24 cellular contexts compared by ENCODE assay signal in genomic region chr11:5696210-5696609, GRCh38. TPM values are rescaled to one million over a fixed set of nuclear protein-coding genes. Genes with fewer than 3 reads are reported as not detected.
DNase-seq lines count a peak whose midpoint lies in the region; ATAC-seq and TF ChIP-seq lines count a peak whose summit lies in the region.
"Had no signal": no experiment of that assay in that cellular context is flagged by ENCODE, and none has a peak within 500 bp of the region (broad histone marks: within the 10 kb centered on the region; RNA-seq: fewer than 3 reads in every experiment).

No MANE protein-coding gene starts in this region.

- no peak for TF ChIP-seq CTCF in lower leg skin (IDR thresholded peaks at IDR 0.05)

- peaks cover 80% of the 10 kb centered on the region for H3K4me1 Mint-ChIP-seq in activated T-cell treated with anti-CD3 and anti-CD28 coated beads, Interleukin-2, amount 50 U/mL, for 24 hours (ENCODE audit: low read depth)
- H3K4me1 Mint-ChIP-seq in activated T-cell treated with anti-CD3 and anti-CD28 coated beads, Interleukin-2, amount 50 U/mL, for 4 hours (ENCODE audit: low read depth), result peaks cover 73% of the 10 kb centered on the region
- H3K4me1 Mint-ChIP-seq in dendritic cell treated with granulocyte-macrophage colony-stimulating factor and Interleukin-4, amounts not matched to agents 40 ng/mL and 50 ng/mL, for 4 days (ENCODE audit: low read depth), result peaks cover 41% of the 10 kb centered on the region
- H3K4me1 Mint-ChIP-seq in stimulated activated effector memory CD8-positive, alpha-beta T cell treated with anti-CD3 and anti-CD28 coated beads, Interleukin-12 subunit alpha, Interleukin-12 subunit beta, amount 100 ng/mL, for 72 hours, result peaks cover 47% of the 10 kb centered on the region

- no peaks in the 10 kb centered on the region for H3K9me3 Mint-ChIP-seq in activated T-cell treated with anti-CD3 and anti-CD28 coated beads, Interleukin-2, amount 50 U/mL, for 24 hours
- H3K9me3 Mint-ChIP-seq in activated T-cell treated with anti-CD3 and anti-CD28 coated beads, Interleukin-2, amount 50 U/mL, for 4 hours, result no peaks in the 10 kb centered on the region
- no peaks in the 10 kb centered on the region for H3K9me3 Mint-ChIP-seq in dendritic cell treated with granulocyte-macrophage colony-stimulating factor and Interleukin-4, amounts not matched to agents 40 ng/mL and 50 ng/mL, for 4 days
- no peaks in the 10 kb centered on the region for H3K9me3 Mint-ChIP-seq in stimulated activated effector memory CD8-positive, alpha-beta T cell treated with anti-CD3 and anti-CD28 coated beads, Interleukin-12 subunit alpha, Interleukin-12 subunit beta, amount 100 ng/mL, for 72 hours

- ATAC-seq in activated T-cell treated with anti-CD3 and anti-CD28 coated beads, Interleukin-2, amount 50 U/mL, for 4 hours, result no peak
- ATAC-seq in stimulated activated effector memory CD8-positive, alpha-beta T cell treated with anti-CD3 and anti-CD28 coated beads, Interleukin-12 subunit alpha, Interleukin-12 subunit beta, amount 100 ng/mL, for 72 hours, result no peak
- ATAC-seq: heart left ventricle had no signal

- peaks cover 55% of the 10 kb centered on the region for H3K36me3 Mint-ChIP-seq in activated T-cell treated with anti-CD3 and anti-CD28 coated beads, Interleukin-2, amount 50 U/mL, for 24 hours (ENCODE audit: low read depth)
- peaks cover 38% of the 10 kb centered on the region for H3K36me3 Mint-ChIP-seq in activated T-cell treated with anti-CD3 and anti-CD28 coated beads, Interleukin-2, amount 50 U/mL, for 4 hours (ENCODE audit: insufficient read depth)
- H3K36me3 Mint-ChIP-seq in dendritic cell treated with granulocyte-macrophage colony-stimulating factor and Interleukin-4, amounts not matched to agents 40 ng/mL and 50 ng/mL, for 4 days (ENCODE audit: low read depth), result peaks cover 45% of the 10 kb centered on the region
- H3K36me3 Mint-ChIP-seq in stimulated activated effector memory CD8-positive, alpha-beta T cell treated with anti-CD3 and anti-CD28 coated beads, Interleukin-12 subunit alpha, Interleukin-12 subunit beta, amount 100 ng/mL, for 72 hours, result peaks cover 73% of the 10 kb centered on the region

- 70 to 85% methylated on average over 2 of the region's 2 CpGs for WGBS in lower leg skin, 2 donors

- intact Hi-C loops in dendritic cell treated with granulocyte-macrophage colony-stimulating factor and Interleukin-4, amounts not matched to agents 40 ng/mL and 50 ng/mL, for 4 days (cut with micrococcal nuclease), result no loop called here
- intact Hi-C loops in lower leg skin (cut with DNase I; ENCODE audit: low total_unique reads), result no loop called here

- no peak for DNase-seq in activated T-cell treated with anti-CD3 and anti-CD28 coated beads, Interleukin-2, amount 50 U/mL, for 24 hours
- DNase-seq in activated T-cell treated with anti-CD3 and anti-CD28 coated beads, Interleukin-2, amount 50 U/mL, for 4 hours, result no peak
- DNase-seq in LHCN-M2 (ENCODE audit: low read depth) (peak; percentile 82), OCI-M1 (lab: John Stamatoyannopoulos, UW) (no peak), lower leg skin (ENCODE audit: low spot score in 2 of 2) (no peak), amygdala (lab: John Stamatoyannopoulos, UW) (no peak)
- DNase-seq in stimulated activated effector memory CD8-positive, alpha-beta T cell treated with anti-CD3 and anti-CD28 coated beads, Interleukin-12 subunit alpha, Interleukin-12 subunit beta, amount 100 ng/mL, for 72 hours (ENCODE audit: low spot score in 2 of 2), result no peak
- DNase-seq: activated CD4-positive, alpha-beta T cell treated with anti-CD3 and anti-CD28 coated beads, Interleukin-2, amount 50 U/mL, for 1 hour; C1 segment of cervical spinal cord; effector CD4-positive, alpha-beta T cell; heart left ventricle; NCI-H1436; NCI-H2171 treated with DMSO at 0.1 percent for 48 hours; NCI-H774; PC-9; small intestine; stimulated activated CD4-positive, alpha-beta T cell treated with anti-CD3 and anti-CD28 coated beads, Interleukin-4, amount 100 ng/mL, for 1 hour had no signal

- H3K27me3 Mint-ChIP-seq in activated T-cell treated with anti-CD3 and anti-CD28 coated beads, Interleukin-2, amount 50 U/mL, for 24 hours, result no peaks in the 10 kb centered on the region
- H3K27me3 Mint-ChIP-seq in activated T-cell treated with anti-CD3 and anti-CD28 coated beads, Interleukin-2, amount 50 U/mL, for 4 hours (ENCODE audit: low read depth), result no peaks in the 10 kb centered on the region
- no peaks in the 10 kb centered on the region for H3K27me3 Mint-ChIP-seq in dendritic cell treated with granulocyte-macrophage colony-stimulating factor and Interleukin-4, amounts not matched to agents 40 ng/mL and 50 ng/mL, for 4 days

- no peak overlapping the region for H3K4me3 ChIP-seq in lower leg skin (ENCODE audit: low read depth, poor library complexity, severe bottlenecking)
- H3K4me3 ChIP-seq: cardiac muscle cell, heart left ventricle, PC-9, prostate gland, suprapubic skin had no signal

- no peak overlapping the region for H3K4me3 Mint-ChIP-seq in activated T-cell treated with anti-CD3 and anti-CD28 coated beads, Interleukin-2, amount 50 U/mL, for 24 hours
- H3K4me3 Mint-ChIP-seq in activated T-cell treated with anti-CD3 and anti-CD28 coated beads, Interleukin-2, amount 50 U/mL, for 4 hours, result no peak overlapping the region
- H3K4me3 Mint-ChIP-seq in dendritic cell treated with granulocyte-macrophage colony-stimulating factor and Interleukin-4, amounts not matched to agents 40 ng/mL and 50 ng/mL, for 4 days, result no peak overlapping the region
- no peak overlapping the region for H3K4me3 Mint-ChIP-seq in stimulated activated effector memory CD8-positive, alpha-beta T cell treated with anti-CD3 and anti-CD28 coated beads, Interleukin-12 subunit alpha, Interleukin-12 subunit beta, amount 100 ng/mL, for 72 hours

- H3K27ac Mint-ChIP-seq in activated T-cell treated with anti-CD3 and anti-CD28 coated beads, Interleukin-2, amount 50 U/mL, for 24 hours, result peak overlapping the region; percentile 76
- H3K27ac Mint-ChIP-seq in dendritic cell treated with granulocyte-macrophage colony-stimulating factor and Interleukin-4, amounts not matched to agents 40 ng/mL and 50 ng/mL, for 4 days, result peak overlapping the region; percentile 38
- peak overlapping the region; percentile 17 for H3K27ac Mint-ChIP-seq in stimulated activated effector memory CD8-positive, alpha-beta T cell treated with anti-CD3 and anti-CD28 coated beads, Interleukin-12 subunit alpha, Interleukin-12 subunit beta, amount 100 ng/mL, for 72 hours

- TF ChIP-seq POLR2A in lower leg skin (IDR thresholded peaks at IDR 0.05), result no peak

RNA-seq across cellular contexts. Expression of gene TRIM22, which starts 6.6 kb away (rescaled TPM):
- 10 to 100 TPM; 25.0 to 53.3 (median 41.1) TPM for total RNA-seq in activated T-cell treated with anti-CD3 and anti-CD28 coated beads, Interleukin-2, amount 50 U/mL, for 4 hours
- total RNA-seq in LHCN-M2 (2014; rRNA removed), result 71.6 and 90.5 TPM in 2 replicates
- polyA plus RNA-seq in LHCN-M2 (2012), result 52.9 TPM
- total RNA-seq in lower leg skin, result 10 to 100 TPM in 2 of 4 donors, 1 to 10 TPM in 2; 5.9 to 12.5 (median 9.2) TPM
- total RNA-seq: cardiac muscle cell had no signal

RNA-seq across cellular contexts. Expression of gene TRIM5, which starts 11.3 kb away (rescaled TPM):
- 1 to 10 TPM; 5.0 to 8.7 (median 5.2) TPM for total RNA-seq in activated T-cell treated with anti-CD3 and anti-CD28 coated beads, Interleukin-2, amount 50 U/mL, for 4 hours
- total RNA-seq in LHCN-M2 (2014; rRNA removed), result 31.5 and 36.0 TPM in 2 replicates
- polyA plus RNA-seq in LHCN-M2 (2012), result 16.8 TPM
- 10 to 100 TPM in 2 of 4 donors, 1 to 10 TPM in 2; 8.3 to 16.1 (median 10.8) TPM for total RNA-seq in lower leg skin

RNA-seq across cellular contexts. Expression of gene OR56B1, which starts 40.0 kb away (rescaled TPM):
- total RNA-seq in activated T-cell treated with anti-CD3 and anti-CD28 coated beads, Interleukin-2, amount 50 U/mL, for 4 hours, result not detected
- not detected in 2 replicates for total RNA-seq in LHCN-M2 (2014; rRNA removed)
- not detected for polyA plus RNA-seq in LHCN-M2 (2012)
- total RNA-seq in lower leg skin, result under 1 TPM in 1 of 4 donors, not detected in 3; 0.29 TPM
- total RNA-seq: cardiac muscle cell, lung microvascular endothelial cell, PC-9, prostate gland, suprapubic skin had no signal
- polyA plus RNA-seq: adipose tissue, cardiac muscle cell, heart left ventricle, neural cell had no signal

RNA-seq across cellular contexts. Expression of gene OR52N4, which starts 57.8 kb away (rescaled TPM):
- total RNA-seq in activated T-cell treated with anti-CD3 and anti-CD28 coated beads, Interleukin-2, amount 50 U/mL, for 4 hours, result not detected
- total RNA-seq in LHCN-M2 (2014; rRNA removed) (not detected in 2 replicates), lower leg skin (not detected)
- polyA plus RNA-seq in LHCN-M2 (2012), result not detected
- total RNA-seq: cardiac muscle cell, lung microvascular endothelial cell, PC-9, prostate gland, suprapubic skin had no signal
- polyA plus RNA-seq: cardiac muscle cell, heart left ventricle, neural cell had no signal

Comparison
In these comparisons a context has a peak if more than half of its experiments do, and no peak if none do; other contexts are left out.
1. H3K27ac Mint-ChIP-seq: peak in every context shown above with its lines; median percentile 76 in activated T-cell treated with anti-CD3 and anti-CD28 coated beads, Interleukin-2, amount 50 U/mL, for 24 hours; 38 in dendritic cell treated with granulocyte-macrophage colony-stimulating factor and Interleukin-4, amounts not matched to agents 40 ng/mL and 50 ng/mL, for 4 days; 17 in stimulated activated effector memory CD8-positive, alpha-beta T cell treated with anti-CD3 and anti-CD28 coated beads, Interleukin-12 subunit alpha, Interleukin-12 subunit beta, amount 100 ng/mL, for 72 hours.